23 cellular contexts compared by ENCODE assay signal in genomic region chr12:39364196-39364595, GRCh38.
"Had no signal": no experiment of that assay in that cellular context is flagged by ENCODE, and none has a peak within 500 bp of the region (broad histone marks: within the 10 kb centered on the region; RNA-seq: fewer than 3 reads in every experiment).

No MANE protein-coding gene starts in this region.

- H3K4me1 ChIP-seq: colonic mucosa, esophagus squamous epithelium, gastroesophageal sphincter, heart left ventricle, left lung, lower lobe of right lung had no signal

- H3K4me2 ChIP-seq: hepatocyte had no signal

- H3K9me3 ChIP-seq: colonic mucosa, esophagus squamous epithelium, gastroesophageal sphincter, heart left ventricle, left lung, lower lobe of right lung had no signal

- H3K27me3 ChIP-seq: colonic mucosa, esophagus squamous epithelium, gastroesophageal sphincter, heart left ventricle, hepatocyte, left lung had no signal

- H3K36me3 ChIP-seq: colonic mucosa, left lung, lower lobe of right lung had no signal

- H3K27ac ChIP-seq: colonic mucosa, esophagus squamous epithelium, gastroesophageal sphincter, heart left ventricle, hepatocyte, left lung, lower lobe of right lung had no signal

- FAIRE-seq: endometrium, frontal cortex, islet of Langerhans, keratinocyte had no signal

- DNase-seq: cerebellar nuclear complex; colonic mucosa; cortex of kidney; effector CD8-positive, alpha-beta T cell; effector memory CD8-positive, alpha-beta T cell; endodermal cell; erythroblast; esophagus squamous epithelium; foreskin fibroblast; heart left ventricle; hypothalamus; left cardiac atrium; left lung; left ventricle myocardium superior; lower lobe of right lung; mesendoderm; midbrain had no signal

- H3K79me2 ChIP-seq: hepatocyte had no signal

- H2AFZ ChIP-seq: hepatocyte had no signal

- H3K4me3 ChIP-seq: colonic mucosa, esophagus squamous epithelium, gastroesophageal sphincter, heart left ventricle, hepatocyte, left lung, lower lobe of right lung had no signal
